8 cellular contexts compared by ENCODE assay signal in genomic region chr11:26753738-26754504, GRCh38. TPM values are rescaled to one million over a fixed set of nuclear protein-coding genes. Genes with fewer than 3 reads are reported as not detected.
DNase-seq lines count a peak whose midpoint lies in the region; ATAC-seq, FAIRE-seq and TF ChIP-seq lines count a peak whose summit lies in the region.

No MANE protein-coding gene starts in this region.

- H3K9me3 Mint-ChIP-seq in HFFc6 = no peaks in the 10 kb centered on the region

- TF ChIP-seq CTCF in GM10266 (IDR thresholded peaks at IDR 0.05; ENCODE audit: control insufficient read depth, insufficient read depth, low read depth, missing control alignments) (peak; percentile 40), HFFc6 (IDR thresholded peaks at IDR 0.05) (peak; percentile 94), WI38 (IDR thresholded peaks at IDR 0.05; ENCODE audit: low read depth, low read length) (peak; percentile 47; the same call in 1 of the 2 replicates), right atrium auricular region (IDR thresholded peaks at IDR 0.05) (peak; percentile 67 to 72)

- H3K27ac Mint-ChIP-seq in HFFc6 = no peak overlapping the region

- H3K4me3 Mint-ChIP-seq in HFFc6 = no peak overlapping the region

- no peak for ATAC-seq in GM19324 (IDR thresholded peaks at IDR 0.05; ENCODE audit: low FRiP score, unreplicated experiment)

- H3K27me3 Mint-ChIP-seq in HFFc6 (ENCODE audit: insufficient read depth) = no peaks in the 10 kb centered on the region

- H3K4me1 ChIP-seq in right atrium auricular region (no peaks in the 10 kb centered on the region), small intestine (ENCODE audit: control insufficient read depth in 2 of 2, insufficient read depth in 1 of 2, low read depth in 1 of 2, low read length in 1 of 2) (no peaks in the 10 kb centered on the region)

- H3K27me3 ChIP-seq in right atrium auricular region (no peaks in the 10 kb centered on the region), small intestine (ENCODE audit: control insufficient read depth in 2 of 2, insufficient read depth in 2 of 2, low read length in 2 of 2) (no peaks in the 10 kb centered on the region)

- H3K36me3 ChIP-seq in right atrium auricular region (no peaks in the 10 kb centered on the region), small intestine (ENCODE audit: control insufficient read depth in 2 of 2, insufficient read depth in 2 of 2, low read length in 2 of 2) (no peaks in the 10 kb centered on the region)

- H3K27ac ChIP-seq in right atrium auricular region (no peak overlapping the region), small intestine (ENCODE audit: low read depth in 1 of 2, low read length in 1 of 2) (no peak overlapping the region)

- peaks cover 6% of the 10 kb centered on the region; the same call in 1 of the 2 replicates for H3K4me1 Mint-ChIP-seq in HFFc6 (ENCODE audit: low read depth)

- no peak for FAIRE-seq in small intestine (lab: Jason Lieb, UNC)

- no peak overlapping the region for H3K4me3 ChIP-seq in WI38 (ENCODE audit: low read depth, low read length)
- no peak overlapping the region for H3K4me3 ChIP-seq in right atrium auricular region
- H3K4me3 ChIP-seq in small intestine (ENCODE audit: low read depth in 1 of 2, low read length in 2 of 2) = no peak overlapping the region

- peaks cover 7% of the 10 kb centered on the region; the same call in 1 of the 2 replicates for H3K36me3 Mint-ChIP-seq in HFFc6 (ENCODE audit: low read depth)

- intact Hi-C loops in posterior vena cava (cut with DNase I) = loop anchor here (5.0 to 10.0 kb wide), 2 partner anchors 403 to 731 kb away; no protein-coding TSS in a partner anchor

- DNase-seq in GM10266 (ENCODE audit: extremely low spot score) = peak; percentile 6
- peak; percentile 59 for DNase-seq in HFFc6
- DNase-seq in NCI-H2029 treated with DMSO at 0.1 percent for 48 hours (lab: John Stamatoyannopoulos, UW) = peak; percentile 27
- no peak for DNase-seq in right atrium auricular region (ENCODE audit: low spot score)
- DNase-seq in small intestine = peak; percentile 67
- DNase-seq in posterior vena cava (ENCODE audit: low spot score) = no peak

- no peaks in the 10 kb centered on the region for H3K9me3 ChIP-seq in right atrium auricular region
- H3K9me3 ChIP-seq in small intestine (ENCODE audit: control insufficient read depth, low read depth) = no peaks in the 10 kb centered on the region

- 44 to 50% (median 46%) methylated on average over 8 of the region's 8 CpGs for WGBS in small intestine, 3 donors

RNA-seq across cellular contexts. Expression of gene SLC5A12, which starts 32.1 kb away (rescaled TPM):
- not detected for total RNA-seq in HFFc6 (2021; fragmentation: NEBNext Ultra II Directional; extraction: Animal tissue kit (Norgen Biotek cat#: 25700))
- 1 to 10 TPM; 1.7 to 4.0 TPM for total RNA-seq in right atrium auricular region
- polyA plus RNA-seq in small intestine = 10 to 100 TPM in 2 of 3 donors, 1 to 10 TPM in 1; 3.1 to 36.5 (median 23.2) TPM
- total RNA-seq in posterior vena cava = not detected

Comparison
In these comparisons a context has a peak if more than half of its experiments do, and no peak if none do; other contexts are left out.
1. DNase-seq: peak in GM10266 (single experiment), HFFc6 (single experiment), NCI-H2029 treated with DMSO at 0.1 percent for 48 hours (single experiment) and small intestine (single experiment); none in right atrium auricular region (single experiment) and posterior vena cava (single experiment).
2. CTCF ChIP-seq: peak in every context shown above with its lines; median percentile 94 in HFFc6; 70 in right atrium auricular region; 47 in WI38; 40 in GM10266.